In genomic region chr16:70508752-70509151, GRCh38 we compare ENCODE assay signal across 9 cellular contexts. TPM values are rescaled to one million over a fixed set of nuclear protein-coding genes. Genes with fewer than 3 reads are reported as not detected.
A peak's percentile ranks its signal among the peaks of the same experiment; 100 is the strongest.
DNase-seq lines count a peak whose midpoint lies in the region; ATAC-seq, FAIRE-seq and TF ChIP-seq lines count a peak whose summit lies in the region.
"Had no signal": no experiment of that assay in that cellular context is flagged by ENCODE, and none has a peak within 500 bp of the region (broad histone marks: within the 10 kb centered on the region; RNA-seq: fewer than 3 reads in every experiment).

No MANE protein-coding gene starts in this region.

- no peaks in the 10 kb centered on the region for H3K27me3 Mint-ChIP-seq in CD8-positive, alpha-beta memory T cell

- intact Hi-C loops in HepG2 (cut with micrococcal nuclease; ENCODE audit: unreplicated experiment): no loop called here

- no peak overlapping the region for H3K27ac ChIP-seq in CD8-positive, alpha-beta memory T cell (ENCODE audit: low read depth, low read length)
- H3K27ac ChIP-seq in VCaP: 0 out of 2 replicates have a peak overlapping the region, but pooled peaks have one; percentile 27
- H3K27ac ChIP-seq in HepG2 (ENCODE audit: extremely low read length, insufficient read depth, low read length): no peak overlapping the region

- H3K79me2 ChIP-seq in HepG2 (ENCODE audit: insufficient read depth, low read length): no peaks in the 10 kb centered on the region

- H4K20me1 ChIP-seq in HepG2 (ENCODE audit: insufficient read depth, low read length): no peaks in the 10 kb centered on the region

- peak overlapping the region in 1 of 7 donors; percentile 44 for H3K4me3 Mint-ChIP-seq in CD8-positive, alpha-beta memory T cell

- peaks cover 31% of the 10 kb centered on the region for H3K36me3 ChIP-seq in CD8-positive, alpha-beta memory T cell (ENCODE audit: insufficient read depth, low read length)
- H3K36me3 ChIP-seq in HepG2 (replicated peaks in 1 of 2; ENCODE audit: control insufficient read depth in 1 of 2, insufficient read depth in 2 of 2, low read length in 2 of 2): peaks cover 22 to 57% of the 10 kb centered on the region in 2 experiments

- no peaks in the 10 kb centered on the region for H3K9me3 Mint-ChIP-seq in CD8-positive, alpha-beta memory T cell

- DNase-seq in CD8-positive, alpha-beta memory T cell: peak in 1 of 5 donors; percentile 24
- DNase-seq in HT1080 (ENCODE audit: low read depth) (peak; percentile 36), HepG2 (ENCODE audit: low spot score) (no peak), left lobe of liver (ENCODE audit: low spot score) (no peak)
- DNase-seq in activated CD4-positive, CD25-positive, alpha-beta regulatory T cell treated with anti-CD3 and anti-CD28 coated beads, Interleukin-2, amount 50 U/mL, for 72 hours: no peak
- DNase-seq: NCI-H510A treated with DMSO at 0.1 percent for 48 hours had no signal

- 89% methylated on average over 5 of the region's 5 CpGs for WGBS in HepG2 (ENCODE audit: low lambda C conversion rate)

- H3K9me3 ChIP-seq in CD8-positive, alpha-beta memory T cell (ENCODE audit: low read length): no peaks in the 10 kb centered on the region
- H3K9me3 ChIP-seq in HepG2 (ENCODE audit: low read length): no peaks in the 10 kb centered on the region

- peak overlapping the region; percentile 2 to 89 (median 85) for H3K27ac Mint-ChIP-seq in CD8-positive, alpha-beta memory T cell

- no peak overlapping the region for H3K9ac ChIP-seq in HepG2 (ENCODE audit: insufficient read depth, low read depth, low read length)

- TF ChIP-seq CTCF in VCaP (conservative IDR thresholded peaks at IDR 0.05) (peak; percentile 50), HepG2 (CRISPR knock-in tag; IDR thresholded peaks at IDR 0.05) (0 out of 2 replicates have a peak, but pooled peaks have one; percentile 7)

- H2AFZ ChIP-seq in HepG2 (ENCODE audit: low read length): no peak overlapping the region

- TSS peak; percentile 57 for BruUV-seq in HepG2 (replicated peaks; lab: Mats Ljungman, UMichigan)

- in situ Hi-C loops in HepG2 (cut with HindIII; ENCODE audit: extremely low pct_ligation_motif_present, low pct_unique_long_range_greater_than_20kb): no loop called here

- H3K4me1 ChIP-seq in CD8-positive, alpha-beta memory T cell (ENCODE audit: insufficient read depth, low read length): no peaks in the 10 kb centered on the region
- peaks cover 9% of the 10 kb centered on the region for H3K4me1 ChIP-seq in HepG2 (ENCODE audit: insufficient read depth, low read length)

- peaks cover 6 to 65% (median 12%) of the 10 kb centered on the region in 3 donors for H3K36me3 Mint-ChIP-seq in CD8-positive, alpha-beta memory T cell

- CTCF ChIA-PET in CD8-positive, alpha-beta memory T cell (lab: Charles Lee): interaction anchor here (0.6 to 1.3 kb wide), 11 partner anchors 8 to 981 kb away, joined by 3 to 7 read pairs (median 3); partner anchors contain the start of gene DDX19A
- CTCF ChIA-PET in HepG2 (lab: Yijun Ruan, JAX; ENCODE audit: low intra/inter-chr PET ratio, low total read pairs): no interaction called here

- POLR2A ChIA-PET in CD8-positive, alpha-beta memory T cell (lab: Charles Lee): interaction anchor here (1.0 kb wide), 1 partner anchor 14 kb away, joined by 5 read pairs; the partner anchor contains the start of gene COG4
- POLR2A ChIA-PET in HepG2 (lab: Yijun Ruan, JAX): no interaction called here

- no peaks in the 10 kb centered on the region for H3K27me3 ChIP-seq in CD8-positive, alpha-beta memory T cell (ENCODE audit: insufficient read depth, low read length, poor library complexity, severe bottlenecking)
- H3K27me3 ChIP-seq in HepG2 (ENCODE audit: control insufficient read depth in 1 of 2, insufficient read depth in 2 of 2, low read length in 2 of 2): no peaks in the 10 kb centered on the region

- no peak overlapping the region for H3K4me2 ChIP-seq in HepG2 (ENCODE audit: low read depth, low read length)

- no peak for FAIRE-seq in HepG2 (lab: Jason Lieb, UNC)

- H3K4me1 Mint-ChIP-seq in CD8-positive, alpha-beta memory T cell: peaks cover 7 to 11% (median 10%) of the 10 kb centered on the region in 3 donors

- no peak overlapping the region for H3K4me3 ChIP-seq in CD8-positive, alpha-beta memory T cell (ENCODE audit: low read length)
- H3K4me3 ChIP-seq in HepG2 (replicated peaks in 1 of 3; ENCODE audit: insufficient read depth in 1 of 3, low read depth in 2 of 3, low read length in 3 of 3): no peak overlapping the region

- TF ChIP-seq EP300 in HepG2 (IDR thresholded peaks at IDR 0.05; ENCODE audit: low read depth in 2 of 2, low read length in 2 of 2) (no peak), HepG2 (CRISPR knock-in tag; IDR thresholded peaks at IDR 0.05; ENCODE audit: borderline replicate concordance) (no peak)

- TF ChIP-seq POLR2A in HepG2 (IDR thresholded peaks at IDR 0.05; ENCODE audit: insufficient read depth in 1 of 2, low read depth in 2 of 2, low read length in 2 of 2): no peak

- TF ChIP-seq RAD21 in HepG2 (CRISPR knock-in tag; IDR thresholded peaks at IDR 0.05): no peak

- ATAC-seq in HepG2: no peak
- ATAC-seq in HG03520 (IDR thresholded peaks at IDR 0.05; ENCODE audit: unreplicated experiment): no peak
- ATAC-seq in HG02840 (IDR thresholded peaks at IDR 0.05; ENCODE audit: low FRiP score, unreplicated experiment): no peak
- no peak for ATAC-seq in left lobe of liver

RNA-seq across cellular contexts. Expression of gene COG4, which starts 14.6 kb away (rescaled TPM):
- total RNA-seq in CD8-positive, alpha-beta memory T cell: 10 to 100 TPM; 50.7 to 51.9 TPM
- 48.9 TPM for polyA plus RNA-seq in CD8-positive, alpha-beta memory T cell
- 52.8 and 63.4 TPM in 2 replicates for total RNA-seq in HT1080 (2014; rRNA removed; shearing (Covaris generic))
- 30.6 and 42.5 TPM in 2 replicates for polyA plus RNA-seq in HT1080 (2015; cell fraction: cytosol; rRNA removed)
- 79.3 and 95.0 TPM in 2 replicates for polyA plus RNA-seq in HT1080 (2015; cell fraction: nucleus; rRNA removed)
- total RNA-seq in HepG2 (2016; rRNA removed; fragmentation: Illumina TruSeq; extraction: Trizol): 73.8 and 85.7 TPM in 2 replicates
- total RNA-seq in HepG2 (2016; cell fraction: cytosol; rRNA removed; fragmentation: Illumina TruSeq; extraction: Trizol; ENCODE audit: low read depth): 9.8 and 10.8 TPM in 2 replicates
- total RNA-seq in HepG2 (2016; cell fraction: insoluble cytoplasmic fraction; rRNA removed; fragmentation: Illumina TruSeq; extraction: Trizol): 73.6 and 85.8 TPM in 2 replicates
- 16.2 and 17.5 TPM in 2 replicates for total RNA-seq in HepG2 (2016; cell fraction: membrane; rRNA removed; fragmentation: Illumina TruSeq; extraction: Trizol)
- total RNA-seq in HepG2 (2016; cell fraction: nucleus; rRNA removed; fragmentation: Illumina TruSeq; extraction: Trizol): 47.2 and 51.5 TPM in 2 replicates
- 51.1 and 52.7 TPM in 2 replicates for polyA plus RNA-seq in HepG2 (2011; rRNA removed)
- 40.4 and 61.2 TPM in 2 replicates for polyA plus RNA-seq in HepG2 (2011; cell fraction: cytosol; rRNA removed)
- polyA plus RNA-seq in HepG2 (2011; cell fraction: nucleus; rRNA removed): 138 and 141 TPM in 2 replicates
- 38.9 and 41.3 TPM in 2 replicates for polyA plus RNA-seq in HepG2 (2012)
- polyA plus RNA-seq in HepG2 (2016; cell fraction: cytosol; fragmentation: Illumina TruSeq; extraction: Trizol; ENCODE audit: low read depth): 4.5 and 4.8 TPM in 2 replicates
- polyA plus RNA-seq in HepG2 (2016; cell fraction: insoluble cytoplasmic fraction; fragmentation: Illumina TruSeq; extraction: Trizol; ENCODE audit: low read depth): 53.2 and 57.0 TPM in 2 replicates
- polyA plus RNA-seq in HepG2 (2016; cell fraction: membrane; fragmentation: Illumina TruSeq; extraction: Trizol; ENCODE audit: low read depth): 5.8 and 7.8 TPM in 2 replicates
- 75.3 and 76.0 TPM in 2 replicates for polyA plus RNA-seq in HepG2 (2016; cell fraction: nucleus; fragmentation: Illumina TruSeq; extraction: Trizol; ENCODE audit: insufficient read depth, low read depth)
- polyA minus RNA-seq in HepG2 (2011; rRNA and poly(A)+ RNA removed; ENCODE audit: low replicate concordance): 62.6 and 88.2 TPM in 2 replicates
- polyA minus RNA-seq in HepG2 (2011; cell fraction: cytosol; rRNA and poly(A)+ RNA removed): 21.7 and 23.0 TPM in 2 replicates
- polyA minus RNA-seq in HepG2 (2011; cell fraction: nucleus; rRNA and poly(A)+ RNA removed): 43.4 and 56.8 TPM in 2 replicates
- total RNA-seq in left lobe of liver: 31.2 TPM

RNA-seq across cellular contexts. Expression of gene SF3B3, which starts 14.9 kb away (rescaled TPM):
- total RNA-seq in CD8-positive, alpha-beta memory T cell: 100 to 1,000 TPM; 605 to 642 TPM
- polyA plus RNA-seq in CD8-positive, alpha-beta memory T cell: 134 TPM
- 152 and 267 TPM in 2 replicates for total RNA-seq in HT1080 (2014; rRNA removed; shearing (Covaris generic))
- polyA plus RNA-seq in HT1080 (2015; cell fraction: cytosol; rRNA removed): 171 and 196 TPM in 2 replicates
- 609 and 663 TPM in 2 replicates for polyA plus RNA-seq in HT1080 (2015; cell fraction: nucleus; rRNA removed)
- total RNA-seq in HepG2 (2016; rRNA removed; fragmentation: Illumina TruSeq; extraction: Trizol) (500 and 817 TPM in 2 replicates), left lobe of liver (92.3 TPM)
- 52.3 and 54.5 TPM in 2 replicates for total RNA-seq in HepG2 (2016; cell fraction: cytosol; rRNA removed; fragmentation: Illumina TruSeq; extraction: Trizol; ENCODE audit: low read depth)
- 484 and 682 TPM in 2 replicates for total RNA-seq in HepG2 (2016; cell fraction: insoluble cytoplasmic fraction; rRNA removed; fragmentation: Illumina TruSeq; extraction: Trizol)
- total RNA-seq in HepG2 (2016; cell fraction: membrane; rRNA removed; fragmentation: Illumina TruSeq; extraction: Trizol): 138 and 170 TPM in 2 replicates
- total RNA-seq in HepG2 (2016; cell fraction: nucleus; rRNA removed; fragmentation: Illumina TruSeq; extraction: Trizol): 336 and 347 TPM in 2 replicates
- 140 and 157 TPM in 2 replicates for polyA plus RNA-seq in HepG2 (2011; rRNA removed)
- 134 and 147 TPM in 2 replicates for polyA plus RNA-seq in HepG2 (2011; cell fraction: cytosol; rRNA removed)
- polyA plus RNA-seq in HepG2 (2011; cell fraction: nucleus; rRNA removed): 150 and 189 TPM in 2 replicates
- polyA plus RNA-seq in HepG2 (2012): 211 and 269 TPM in 2 replicates
- polyA plus RNA-seq in HepG2 (2016; cell fraction: cytosol; fragmentation: Illumina TruSeq; extraction: Trizol; ENCODE audit: low read depth): 31.7 and 36.7 TPM in 2 replicates
- polyA plus RNA-seq in HepG2 (2016; cell fraction: insoluble cytoplasmic fraction; fragmentation: Illumina TruSeq; extraction: Trizol; ENCODE audit: low read depth): 551 and 651 TPM in 2 replicates
- polyA plus RNA-seq in HepG2 (2016; cell fraction: membrane; fragmentation: Illumina TruSeq; extraction: Trizol; ENCODE audit: low read depth): 103 and 131 TPM in 2 replicates
- polyA plus RNA-seq in HepG2 (2016; cell fraction: nucleus; fragmentation: Illumina TruSeq; extraction: Trizol; ENCODE audit: insufficient read depth, low read depth): 452 and 475 TPM in 2 replicates
- 774 and 825 TPM in 2 replicates for polyA minus RNA-seq in HepG2 (2011; rRNA and poly(A)+ RNA removed; ENCODE audit: low replicate concordance)
- polyA minus RNA-seq in HepG2 (2011; cell fraction: cytosol; rRNA and poly(A)+ RNA removed): 152 and 162 TPM in 2 replicates
- 238 and 284 TPM in 2 replicates for polyA minus RNA-seq in HepG2 (2011; cell fraction: nucleus; rRNA and poly(A)+ RNA removed)

RNA-seq across cellular contexts. Expression of gene FCSK, which starts 54.4 kb away (rescaled TPM):
- total RNA-seq in CD8-positive, alpha-beta memory T cell: 10 to 100 TPM; 15.1 to 16.9 TPM
- 7.8 TPM for polyA plus RNA-seq in CD8-positive, alpha-beta memory T cell
- 3.9 and 4.9 TPM in 2 replicates for total RNA-seq in HT1080 (2014; rRNA removed; shearing (Covaris generic))
- 2.7 and 3.1 TPM in 2 replicates for polyA plus RNA-seq in HT1080 (2015; cell fraction: cytosol; rRNA removed)
- 21.0 and 24.1 TPM in 2 replicates for polyA plus RNA-seq in HT1080 (2015; cell fraction: nucleus; rRNA removed)
- total RNA-seq in HepG2 (2016; rRNA removed; fragmentation: Illumina TruSeq; extraction: Trizol) (4.9 and 9.1 TPM in 2 replicates), left lobe of liver (20.1 TPM)
- total RNA-seq in HepG2 (2016; cell fraction: cytosol; rRNA removed; fragmentation: Illumina TruSeq; extraction: Trizol; ENCODE audit: low read depth): 4.4 and 5.2 TPM in 2 replicates
- total RNA-seq in HepG2 (2016; cell fraction: insoluble cytoplasmic fraction; rRNA removed; fragmentation: Illumina TruSeq; extraction: Trizol): 4.2 and 8.4 TPM in 2 replicates
- 2.6 and 3.0 TPM in 2 replicates for total RNA-seq in HepG2 (2016; cell fraction: membrane; rRNA removed; fragmentation: Illumina TruSeq; extraction: Trizol)
- total RNA-seq in HepG2 (2016; cell fraction: nucleus; rRNA removed; fragmentation: Illumina TruSeq; extraction: Trizol): 12.1 and 12.8 TPM in 2 replicates
- 15.0 and 19.2 TPM in 2 replicates for polyA plus RNA-seq in HepG2 (2011; rRNA removed)
- 6.7 and 8.3 TPM in 2 replicates for polyA plus RNA-seq in HepG2 (2011; cell fraction: cytosol; rRNA removed)
- 81.8 and 104 TPM in 2 replicates for polyA plus RNA-seq in HepG2 (2011; cell fraction: nucleus; rRNA removed)
- polyA plus RNA-seq in HepG2 (2012): 6.2 and 6.4 TPM in 2 replicates
- polyA plus RNA-seq in HepG2 (2016; cell fraction: cytosol; fragmentation: Illumina TruSeq; extraction: Trizol; ENCODE audit: low read depth): 0.53 and 0.70 TPM in 2 replicates
- polyA plus RNA-seq in HepG2 (2016; cell fraction: insoluble cytoplasmic fraction; fragmentation: Illumina TruSeq; extraction: Trizol; ENCODE audit: low read depth): 3.5 and 3.9 TPM in 2 replicates
- polyA plus RNA-seq in HepG2 (2016; cell fraction: membrane; fragmentation: Illumina TruSeq; extraction: Trizol; ENCODE audit: low read depth): 1.2 and 1.3 TPM in 2 replicates
- 28.7 and 33.1 TPM in 2 replicates for polyA plus RNA-seq in HepG2 (2016; cell fraction: nucleus; fragmentation: Illumina TruSeq; extraction: Trizol; ENCODE audit: insufficient read depth, low read depth)
- polyA minus RNA-seq in HepG2 (2011; rRNA and poly(A)+ RNA removed; ENCODE audit: low replicate concordance): 24.8 and 29.5 TPM in 2 replicates
- polyA minus RNA-seq in HepG2 (2011; cell fraction: cytosol; rRNA and poly(A)+ RNA removed): 4.3 and 5.3 TPM in 2 replicates
- polyA minus RNA-seq in HepG2 (2011; cell fraction: nucleus; rRNA and poly(A)+ RNA removed): 15.6 and 19.0 TPM in 2 replicates
